ENCODE assay signal across 1 cellular context in the genomic region with DNA sequence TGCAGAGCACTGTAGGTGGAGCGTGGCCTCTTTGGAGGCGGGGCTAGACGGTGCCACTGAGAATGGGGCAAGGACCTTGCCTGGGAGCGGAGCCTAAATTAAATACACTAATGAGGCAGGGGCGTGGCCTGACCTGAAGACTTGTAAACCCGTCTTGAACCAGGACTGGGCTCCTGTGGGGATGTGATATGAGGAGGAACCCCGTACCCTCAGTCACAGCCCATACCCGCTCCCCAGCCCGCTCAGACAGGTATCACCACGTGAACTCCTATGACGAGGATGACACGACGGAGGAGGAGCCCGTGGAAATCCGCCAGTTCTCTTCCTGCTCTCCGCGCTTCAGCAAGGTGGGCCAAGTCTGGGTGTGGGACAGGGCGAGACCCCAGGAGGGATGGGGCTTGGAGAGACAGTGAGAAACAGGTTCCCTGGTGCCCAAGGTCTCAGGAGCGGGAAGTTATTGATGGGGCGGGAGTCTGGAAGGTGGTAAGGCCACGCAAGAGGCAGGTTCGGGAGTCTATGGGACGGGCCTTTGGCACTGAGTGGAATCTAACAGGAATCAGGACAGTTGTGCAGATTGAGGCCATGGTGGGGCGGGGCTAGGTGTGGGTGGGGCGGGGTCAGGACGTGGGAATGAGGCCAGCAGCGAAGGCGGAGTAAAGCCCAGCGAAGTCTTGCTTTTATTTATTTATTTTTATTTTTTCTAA.
TF ChIP-seq lines count a peak whose summit lies in the region.

No MANE protein-coding gene starts in this region.

TF ChIP-seq in GM23338, 12 proteins besides CTCF, POLR2A, EP300 and RAD21:
- TF ChIP-seq, protein P1, sequence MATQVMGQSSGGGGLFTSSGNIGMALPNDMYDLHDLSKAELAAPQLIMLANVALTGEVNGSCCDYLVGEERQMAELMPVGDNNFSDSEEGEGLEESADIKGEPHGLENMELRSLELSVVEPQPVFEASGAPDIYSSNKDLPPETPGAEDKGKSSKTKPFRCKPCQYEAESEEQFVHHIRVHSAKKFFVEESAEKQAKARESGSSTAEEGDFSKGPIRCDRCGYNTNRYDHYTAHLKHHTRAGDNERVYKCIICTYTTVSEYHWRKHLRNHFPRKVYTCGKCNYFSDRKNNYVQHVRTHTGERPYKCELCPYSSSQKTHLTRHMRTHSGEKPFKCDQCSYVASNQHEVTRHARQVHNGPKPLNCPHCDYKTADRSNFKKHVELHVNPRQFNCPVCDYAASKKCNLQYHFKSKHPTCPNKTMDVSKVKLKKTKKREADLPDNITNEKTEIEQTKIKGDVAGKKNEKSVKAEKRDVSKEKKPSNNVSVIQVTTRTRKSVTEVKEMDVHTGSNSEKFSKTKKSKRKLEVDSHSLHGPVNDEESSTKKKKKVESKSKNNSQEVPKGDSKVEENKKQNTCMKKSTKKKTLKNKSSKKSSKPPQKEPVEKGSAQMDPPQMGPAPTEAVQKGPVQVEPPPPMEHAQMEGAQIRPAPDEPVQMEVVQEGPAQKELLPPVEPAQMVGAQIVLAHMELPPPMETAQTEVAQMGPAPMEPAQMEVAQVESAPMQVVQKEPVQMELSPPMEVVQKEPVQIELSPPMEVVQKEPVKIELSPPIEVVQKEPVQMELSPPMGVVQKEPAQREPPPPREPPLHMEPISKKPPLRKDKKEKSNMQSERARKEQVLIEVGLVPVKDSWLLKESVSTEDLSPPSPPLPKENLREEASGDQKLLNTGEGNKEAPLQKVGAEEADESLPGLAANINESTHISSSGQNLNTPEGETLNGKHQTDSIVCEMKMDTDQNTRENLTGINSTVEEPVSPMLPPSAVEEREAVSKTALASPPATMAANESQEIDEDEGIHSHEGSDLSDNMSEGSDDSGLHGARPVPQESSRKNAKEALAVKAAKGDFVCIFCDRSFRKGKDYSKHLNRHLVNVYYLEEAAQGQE (IDR thresholded peaks at IDR 0.05; ENCODE audit: unreplicated experiment), result no peak
- TF ChIP-seq EZH2phosphoT487 (IDR thresholded peaks at IDR 0.05; ENCODE audit: unreplicated experiment) (no peak), POLR2AphosphoS5 (IDR thresholded peaks at IDR 0.05; ENCODE audit: low read depth) (no peak)
